Comparison of ENCODE assay signal across 8 cellular contexts in the genomic region with DNA sequence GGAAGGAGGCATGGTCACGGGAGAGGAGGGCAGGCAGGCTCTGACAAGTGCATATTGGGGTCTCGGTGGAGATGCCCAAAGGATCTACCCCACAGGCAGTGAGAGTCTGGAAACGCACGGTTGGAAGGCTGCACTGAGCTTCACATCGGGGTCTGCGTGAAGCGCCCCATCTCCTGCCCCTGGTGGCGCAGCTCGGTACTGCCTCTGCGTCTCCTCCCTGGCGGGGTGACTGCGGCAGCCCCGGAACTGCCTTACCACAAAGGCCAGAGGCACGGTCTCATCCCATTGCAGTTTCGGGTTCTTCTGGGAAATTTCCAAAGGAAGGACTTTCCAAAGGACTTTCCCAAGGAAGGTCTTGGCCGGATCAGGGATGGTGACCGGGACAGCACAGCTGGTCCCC.
A peak's percentile ranks its signal among the peaks of the same experiment; 100 is the strongest.
DNase-seq lines count a peak whose midpoint lies in the region; ATAC-seq and TF ChIP-seq lines count a peak whose summit lies in the region.

No MANE protein-coding gene starts in this region.

- intact Hi-C loops in HCT116 (cut with micrococcal nuclease) = no loop called here

- TF ChIP-seq CTCF in HCT116 (IDR thresholded peaks at IDR 0.05 in 2 of 3, conservative IDR thresholded peaks at IDR 0.05 in 1 of 3; ENCODE audit: borderline replicate concordance in 1 of 3, insufficient read depth in 1 of 3, low read depth in 2 of 3, low read length in 2 of 3) = peak in 2 of 3 experiments; percentile 61 to 67; a peak in 4 of 6 replicates

- POLR2A ChIA-PET in HCT116 (lab: Charles Lee) = no interaction called here

- H3K27ac ChIP-seq in HCT116 (ENCODE audit: low read depth, low read length) = no peak overlapping the region

- no peaks in the 10 kb centered on the region for H3K27me3 ChIP-seq in HCT116 (ENCODE audit: insufficient read depth, low read length)

- no peak for DNase-seq in HCT116 (ENCODE audit: low read depth, low spot score)
- peak; percentile 65 for DNase-seq in activated CD4-positive, CD25-positive, alpha-beta regulatory T cell treated with anti-CD3 and anti-CD28 coated beads, Interleukin-2, amount 50 U/mL, for 72 hours
- DNase-seq in germinal center (ENCODE audit: low spot score) = peak; percentile 76
- DNase-seq in stimulated activated CD4-positive, alpha-beta T cell treated with anti-CD3 and anti-CD28 coated beads, TNF-alpha, amount 100 ng/mL, for 48 hours (ENCODE audit: low read depth in 3 of 3) = peak; percentile 2 to 47 (median 15)
- DNase-seq in DMS153 (lab: John Stamatoyannopoulos, UW) = no peak
- DNase-seq in RKO (ENCODE audit: low spot score) = no peak

- no TSS peak for BruUV-seq in HCT116 (replicated peaks; lab: Mats Ljungman, UMichigan)

- no peak overlapping the region for H3K4me3 ChIP-seq in HCT116 (replicated peaks in 1 of 2; ENCODE audit: low read depth in 1 of 2, low read length in 2 of 2)

- no peak for TF ChIP-seq POLR2A in HCT116 (IDR thresholded peaks at IDR 0.05; ENCODE audit: borderline replicate concordance, extremely low read depth, insufficient read depth, insufficient read length)

- CTCF ChIA-PET in HCT116 (lab: Charles Lee) = no interaction called here

- RAD21 ChIA-PET in HCT116 (lab: Charles Lee; ENCODE audit: low non-redundant PET in 1 of 2, low total read pairs in 2 of 2, uncharacterized antibody in 2 of 2, unreplicated experiment in 2 of 2) = no interaction called here

- no peaks in the 10 kb centered on the region for H3K4me1 ChIP-seq in HCT116 (ENCODE audit: control insufficient read depth in 1 of 2, insufficient read depth in 2 of 2, low read length in 2 of 2)

- H3K9me3 ChIP-seq in HCT116 (ENCODE audit: control insufficient read depth in 1 of 2, insufficient read depth in 1 of 2, low read depth in 1 of 2, low read length in 2 of 2) = no peaks in the 10 kb centered on the region

- TF ChIP-seq RAD21 in HCT116 (IDR thresholded peaks at IDR 0.05; ENCODE audit: low read depth) = no peak

- no peaks in the 10 kb centered on the region for H3K9me2 ChIP-seq in HCT116 (ENCODE audit: insufficient read depth)

- no peak overlapping the region for H3K9ac ChIP-seq in HCT116 (ENCODE audit: low read length)

- no peak overlapping the region for H3K4me2 ChIP-seq in HCT116 (ENCODE audit: low read length)

- no peaks in the 10 kb centered on the region for H4K20me1 ChIP-seq in HCT116 (ENCODE audit: insufficient read depth)

- no peak overlapping the region for H2AFZ ChIP-seq in HCT116 (ENCODE audit: low read depth, low read length, poor library complexity, severe bottlenecking)

- no peaks in the 10 kb centered on the region for H3K79me2 ChIP-seq in HCT116 (ENCODE audit: insufficient read depth, low read length)

- ATAC-seq in HCT116 = peak; percentile 72; the same call in 1 of the 2 replicates
- no peak for ATAC-seq in GM18519 (IDR thresholded peaks at IDR 0.05; ENCODE audit: low FRiP score, unreplicated experiment)
- ATAC-seq in HG02642 (IDR thresholded peaks at IDR 0.05; ENCODE audit: poor library complexity, unreplicated experiment) = no peak

- no peaks in the 10 kb centered on the region for H3K36me3 ChIP-seq in HCT116 (ENCODE audit: control insufficient read depth in 1 of 2, insufficient read depth in 2 of 2, low read length in 2 of 2)

TF ChIP-seq in HCT116, 20 proteins besides CTCF, POLR2A, EP300 and RAD21:
- TF ChIP-seq CEBPB (IDR thresholded peaks at IDR 0.05; ENCODE audit: low read depth) (no peak), TCF7L2 (IDR thresholded peaks at IDR 0.05; ENCODE audit: borderline replicate concordance, extremely low read depth, insufficient read depth, insufficient read length) (no peak), SP1 (IDR thresholded peaks at IDR 0.05; ENCODE audit: low read depth) (no peak), EZH2phosphoT487 (IDR thresholded peaks at IDR 0.05; ENCODE audit: borderline replicate concordance) (no peak), FOSL1 (IDR thresholded peaks at IDR 0.05; ENCODE audit: low read depth) (no peak), REST (IDR thresholded peaks at IDR 0.05; ENCODE audit: low read depth) (no peak), CBX3 (IDR thresholded peaks at IDR 0.05; ENCODE audit: low read depth) (no peak), ELF1 (IDR thresholded peaks at IDR 0.05; ENCODE audit: borderline replicate concordance, low read depth) (no peak), SIN3A (IDR thresholded peaks at IDR 0.05; ENCODE audit: low read depth) (no peak), YY1 (IDR thresholded peaks at IDR 0.05; ENCODE audit: extremely low read depth, insufficient replicate concordance, low read depth, low read length) (no peak), SRF (IDR thresholded peaks at IDR 0.05; ENCODE audit: low read depth) (no peak), ZNF274 (IDR thresholded peaks at IDR 0.05; ENCODE audit: low read depth, low read length) (no peak)
- TF ChIP-seq, protein P1, sequence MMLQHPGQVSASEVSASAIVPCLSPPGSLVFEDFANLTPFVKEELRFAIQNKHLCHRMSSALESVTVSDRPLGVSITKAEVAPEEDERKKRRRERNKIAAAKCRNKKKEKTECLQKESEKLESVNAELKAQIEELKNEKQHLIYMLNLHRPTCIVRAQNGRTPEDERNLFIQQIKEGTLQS (IDR thresholded peaks at IDR 0.05) = no peak

Comparison
In these comparisons a context has a peak if more than half of its experiments do, and no peak if none do; other contexts are left out.
1. DNase-seq: peak in activated CD4-positive, CD25-positive, alpha-beta regulatory T cell treated with anti-CD3 and anti-CD28 coated beads, Interleukin-2, amount 50 U/mL, for 72 hours (single experiment), germinal center (single experiment) and stimulated activated CD4-positive, alpha-beta T cell treated with anti-CD3 and anti-CD28 coated beads, TNF-alpha, amount 100 ng/mL, for 48 hours (3 of 3); none in HCT116 (single experiment), DMS153 (single experiment) and RKO (single experiment).